ENCODE assay signal across 8 cellular contexts in genomic region chr22:41040483-41040882, GRCh38.
"Had no signal": no experiment of that assay in that cellular context is flagged by ENCODE, and none has a peak within 500 bp of the region (broad histone marks: within the 10 kb centered on the region; RNA-seq: fewer than 3 reads in every experiment).

No MANE protein-coding gene starts in this region.

- FAIRE-seq: H54 had no signal

- H3K27ac ChIP-seq: GM23248, HL-60 had no signal

- H3K4me3 ChIP-seq: GM23248 had no signal

- DNase-seq: GM23248, GOT3, H9, HCEC 1CT, Kasumi-1, KG1 had no signal

- H2AFZ ChIP-seq: GM23248 had no signal

- H3K9ac ChIP-seq: GM23248 had no signal
